1 cellular context compared by ENCODE assay signal in genomic region chr7:44767134-44767911, GRCh38.
TF ChIP-seq lines count a peak whose summit lies in the region.

No MANE protein-coding gene starts in this region.

TF ChIP-seq in GM23338, 12 proteins besides CTCF, POLR2A, EP300 and RAD21 (continued from another document):
- TF ChIP-seq REST (IDR thresholded peaks at IDR 0.05; ENCODE audit: unreplicated experiment) (no peak), EZH2 (IDR thresholded peaks at IDR 0.05; ENCODE audit: low read depth, unreplicated experiment) (no peak), ZNF114 (CRISPR knock-in tag; IDR thresholded peaks at IDR 0.05) (no peak), EZH2phosphoT487 (IDR thresholded peaks at IDR 0.05; ENCODE audit: unreplicated experiment) (no peak), NANOG (IDR thresholded peaks at IDR 0.05; ENCODE audit: borderline replicate concordance) (no peak), ZNF331 (CRISPR knock-in tag; IDR thresholded peaks at IDR 0.05; ENCODE audit: low read depth) (no peak), ETS1 (IDR thresholded peaks at IDR 0.05) (no peak)
